In the genomic region with DNA sequence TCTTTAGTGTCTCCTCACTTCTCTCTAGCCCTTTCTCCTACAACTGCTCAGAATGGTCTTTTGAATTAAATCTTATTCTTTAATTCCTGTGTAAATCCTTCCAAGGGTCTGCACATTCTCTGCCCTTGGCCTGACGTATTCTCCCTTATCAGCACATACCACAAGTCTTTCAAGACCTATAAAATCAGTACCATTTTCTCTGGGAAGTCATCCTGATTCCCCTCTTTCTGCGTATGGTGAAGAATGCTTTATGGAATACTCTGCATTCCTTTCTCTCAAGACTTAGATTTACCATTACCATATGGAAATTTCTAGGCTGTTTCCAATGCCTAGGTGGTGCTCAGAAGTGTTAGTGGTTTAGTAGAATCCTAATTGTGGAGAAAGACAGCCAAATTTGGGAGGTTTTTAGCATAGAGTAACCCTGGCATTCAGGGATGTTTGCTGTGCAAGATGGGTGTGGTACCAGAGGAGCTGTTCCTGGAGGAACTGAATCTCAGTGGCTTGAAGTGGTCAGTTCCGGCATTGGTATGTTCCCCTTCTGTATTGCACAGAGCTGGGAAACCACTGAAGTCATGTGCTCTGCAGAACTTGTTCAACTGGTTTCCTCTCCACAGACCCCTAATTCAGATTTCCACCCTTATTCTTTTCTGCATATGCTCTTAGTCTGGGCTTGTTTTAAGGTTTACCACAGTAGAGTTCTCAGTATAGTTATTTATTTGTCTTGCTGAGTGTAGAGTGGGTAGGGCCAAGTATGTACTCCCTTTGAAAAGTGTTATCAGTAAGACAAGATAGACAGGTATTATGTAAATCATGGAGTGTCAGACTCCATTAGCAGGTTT, we compare ENCODE assay signal across 8 cellular contexts. TPM values are rescaled to one million over a fixed set of nuclear protein-coding genes. Genes with fewer than 3 reads are reported as not detected.
DNase-seq lines count a peak whose midpoint lies in the region; ATAC-seq lines count a peak whose summit lies in the region.

No MANE protein-coding gene starts in this region.

- DNase-seq in DMS153 (lab: John Stamatoyannopoulos, UW) (peak; percentile 67), SKM-1 treated with dmso at 0.1 percent for 144 hours (lab: John Stamatoyannopoulos, UW; ENCODE audit: unreplicated experiment) (peak; percentile 78), Right ventricle myocardium inferior (ENCODE audit: missing footprints) (no peak), sciatic nerve (ENCODE audit: low spot score) (no peak), RPMI8226 (no peak), NCI-H1694 (lab: John Stamatoyannopoulos, UW) (no peak)

- peak; percentile 89 for ATAC-seq in GM19467 (IDR thresholded peaks at IDR 0.05; ENCODE audit: unreplicated experiment)
- ATAC-seq in HG03558 (IDR thresholded peaks at IDR 0.05; ENCODE audit: extremely low read depth, unreplicated experiment): peak; percentile 57
- ATAC-seq in Right ventricle myocardium inferior: peak; percentile 93
- ATAC-seq in sciatic nerve: peak; percentile 90

- intact Hi-C loops in Right ventricle myocardium inferior (cut with DNase I): no loop called here
- intact Hi-C loops in sciatic nerve (cut with DNase I): no loop called here

RNA-seq across cellular contexts. Expression of gene IQGAP1, which starts 24.5 kb away (rescaled TPM):
- total RNA-seq in Right ventricle myocardium inferior (47.6 TPM), sciatic nerve (202 TPM)

Comparison
In these comparisons a context has a peak if more than half of its experiments do, and no peak if none do; other contexts are left out.
1. DNase-seq: peak in DMS153 (single experiment) and SKM-1 treated with dmso at 0.1 percent for 144 hours (single experiment); none in Right ventricle myocardium inferior (single experiment), sciatic nerve (single experiment), RPMI8226 (single experiment) and NCI-H1694 (single experiment).
2. Peak in every context shown above with its lines, with median percentiles within 50 percentile points of each other: ATAC-seq.